Comparison of ENCODE assay signal across 8 cellular contexts in genomic region chr10:75695994-75696393, GRCh38.
"Had no signal": no experiment of that assay in that cellular context is flagged by ENCODE, and none has a peak within 500 bp of the region (broad histone marks: within the 10 kb centered on the region; RNA-seq: fewer than 3 reads in every experiment).

No MANE protein-coding gene starts in this region.

- H3K4me3 ChIP-seq: GM12878 had no signal

- ATAC-seq: GM12878 had no signal

- DNase-seq: GDM1, GF-D8 had no signal

- FAIRE-seq: G401.6, GM12878, GM12891, GM12892, GM18507, GM19239 had no signal
